1 cellular context compared by ENCODE assay signal in genomic region chr12:67876305-67876915, GRCh38.
TF ChIP-seq lines count a peak whose summit lies in the region.

No MANE protein-coding gene starts in this region.

TF ChIP-seq in H1, 55 proteins besides CTCF, POLR2A, EP300 and RAD21 (continued from another document):
- TF ChIP-seq MAX (IDR thresholded peaks at IDR 0.05) (peak; percentile 54; the same call in 1 of the 2 replicates), RBBP5 (IDR thresholded peaks at IDR 0.05; ENCODE audit: borderline replicate concordance, low read depth, low read length) (no peak), JUND (IDR thresholded peaks at IDR 0.05; ENCODE audit: low read length) (no peak), NANOG (IDR thresholded peaks at IDR 0.05; ENCODE audit: insufficient read depth, low read depth, low read length, poor library complexity, severe bottlenecking) (no peak), NRF1 (IDR thresholded peaks at IDR 0.05; ENCODE audit: low read depth, low read length) (no peak), E2F6 (IDR thresholded peaks at IDR 0.05) (no peak), SIN3A (conservative IDR thresholded peaks at IDR 0.05 in 1 of 2, IDR thresholded peaks at IDR 0.05 in 1 of 2; ENCODE audit: low read depth in 1 of 2, low read length in 2 of 2) (0 out of 4 replicates have a peak, but pooled peaks of 1 of the 2 experiments have one; percentile 36), BRCA1 (IDR thresholded peaks at IDR 0.05; ENCODE audit: low read depth, low read length) (no peak), TCF12 (IDR thresholded peaks at IDR 0.05; ENCODE audit: low read depth, low read length) (no peak), SP4 (IDR thresholded peaks at IDR 0.05; ENCODE audit: low read length) (no peak), CEBPB (IDR thresholded peaks at IDR 0.05; ENCODE audit: low read depth, low read length) (no peak), KDM4A (IDR thresholded peaks at IDR 0.05; ENCODE audit: low read depth, low read length, severe bottlenecking) (no peak), CBX5 (IDR thresholded peaks at IDR 0.05; ENCODE audit: low read depth, low read length) (no peak), FOSL1 (IDR thresholded peaks at IDR 0.05; ENCODE audit: insufficient read depth, low read depth, low read length) (no peak), GABPA (IDR thresholded peaks at IDR 0.05; ENCODE audit: borderline replicate concordance, insufficient read depth, low read length) (no peak), RXRA (IDR thresholded peaks at IDR 0.05; ENCODE audit: insufficient read depth, low read depth, low read length) (no peak)
